8 cellular contexts compared by ENCODE assay signal in the genomic region with DNA sequence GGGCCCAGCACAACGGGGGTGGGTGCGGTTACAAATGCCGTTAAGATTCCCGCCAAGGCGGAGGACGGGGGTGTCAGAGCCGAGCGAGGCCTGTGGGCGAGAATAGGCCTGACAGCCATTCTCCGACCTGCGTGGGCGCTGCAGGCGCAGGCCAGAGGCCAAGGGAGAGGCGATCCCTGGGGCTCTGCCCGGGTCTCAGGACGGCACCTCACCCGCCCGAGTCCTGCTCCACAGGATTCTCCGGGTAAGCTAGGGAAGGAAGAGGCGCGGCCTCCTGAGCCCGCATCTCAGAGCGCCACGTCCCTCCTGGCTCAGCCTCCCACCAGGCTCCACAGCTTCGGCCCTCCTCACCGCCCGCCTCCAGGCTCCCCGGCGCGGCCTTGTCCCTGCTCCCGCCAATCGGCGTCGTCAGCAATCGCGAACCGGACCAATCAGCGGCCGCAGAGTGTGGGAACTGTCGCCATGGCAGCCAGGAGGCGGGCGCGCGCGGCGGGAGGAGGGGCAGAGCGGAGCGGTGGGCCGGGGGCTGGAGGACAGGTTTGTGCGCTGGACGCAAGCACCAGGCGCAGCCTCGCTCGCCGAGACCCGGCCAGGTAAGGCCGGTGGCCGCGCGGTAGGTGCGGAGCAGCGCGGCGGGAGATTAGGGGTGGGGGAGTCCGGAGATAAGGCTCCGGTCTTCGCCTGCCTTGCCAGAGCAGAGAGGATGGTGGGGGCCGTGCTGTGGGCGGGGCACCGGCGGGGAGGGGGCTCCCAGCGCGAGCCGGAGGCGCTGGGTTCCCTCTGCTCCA. TPM values are rescaled to one million over a fixed set of nuclear protein-coding genes. Genes with fewer than 3 reads are reported as not detected.
DNase-seq lines count a peak whose midpoint lies in the region; ATAC-seq, FAIRE-seq and TF ChIP-seq lines count a peak whose summit lies in the region.

A gene (plus strand): TSS at position 504 of the 788 bp plus-strand sequence. CDS start 18,585 bp downstream, outside the sequence.

- no peaks in the 10 kb centered on the region for H3K27me3 Mint-ChIP-seq in type B pancreatic cell

- H3K27ac Mint-ChIP-seq in type B pancreatic cell, result peak within 1 kb of the TSS; percentile 85

- peak within 1 kb of the TSS; percentile 75 to 94 (median 84) for H3K4me3 ChIP-seq in adrenal gland
- peak within 1 kb of the TSS; percentile 66 to 97 (median 86) for H3K4me3 ChIP-seq in heart left ventricle

- H3K36me3 ChIP-seq in adrenal gland (replicated peaks in 1 of 2) (no peaks in the 10 kb centered on the region), heart left ventricle (peaks cover 0 to 1% (median 0%) of the 10 kb centered on the region in 9 donors)

- H3K9me3 ChIP-seq in adrenal gland (replicated peaks in 1 of 3) (no peaks in the 10 kb centered on the region), heart left ventricle (no peaks in the 10 kb centered on the region)

- H3K27ac ChIP-seq in adrenal gland, result peak within 1 kb of the TSS; percentile 59 to 95 (median 77)
- peak within 1 kb of the TSS; percentile 76 to 96 (median 90) for H3K27ac ChIP-seq in heart left ventricle

- TF ChIP-seq CTCF in adrenal gland (IDR thresholded peaks at IDR 0.05), result no peak
- peak in 1 of 12 donors; percentile 2 for TF ChIP-seq CTCF in heart left ventricle (IDR thresholded peaks at IDR 0.05)
- no peak for TF ChIP-seq CTCF in type B pancreatic cell (conservative IDR thresholded peaks at IDR 0.05)

- H3K27me3 ChIP-seq in adrenal gland (no peaks in the 10 kb centered on the region), heart left ventricle (no peaks in the 10 kb centered on the region)

- ATAC-seq in HG02852 (IDR thresholded peaks at IDR 0.05; ENCODE audit: unreplicated experiment), result peak; percentile 98
- peak; percentile 98 to 99 (median 99) for ATAC-seq in heart left ventricle

- 0 to 2% (median 0%) methylated on average over 13 to 75 of the region's 75 CpGs for WGBS in adrenal gland, 4 donors
- WGBS in heart left ventricle, 4 donors, result 0 to 1% (median 0%) methylated on average over 26 to 75 of the region's 75 CpGs

- DNase-seq in GM12892 (ENCODE audit: insufficient read length) (peak; percentile 91), NCI-H146 (lab: John Stamatoyannopoulos, UW) (peak; percentile 97), T-helper 1 cell (peak; percentile 91 to 95 (median 94)), adrenal gland (peak; percentile 97 to 98 (median 98)), heart left ventricle (peak; percentile 98 to 99 (median 98)), pons (ENCODE audit: low spot score) (peak; percentile 96), type B pancreatic cell (ENCODE audit: extremely low spot score, unreplicated experiment) (peak; percentile 98)

- peak within 1 kb of the TSS; percentile 85 for H3K4me3 Mint-ChIP-seq in type B pancreatic cell

- peaks cover 21% of the 10 kb centered on the region for H3K4me1 Mint-ChIP-seq in type B pancreatic cell (ENCODE audit: unreplicated experiment)

- H3K9me3 Mint-ChIP-seq in type B pancreatic cell, result no peaks in the 10 kb centered on the region

- FAIRE-seq in GM12892 (lab: Jason Lieb, UNC), result peak; percentile 99

- TF ChIP-seq POLR2A in GM12892 (IDR thresholded peaks at IDR 0.05; ENCODE audit: low read depth, low read length), result peak; percentile 81
- TF ChIP-seq POLR2A in adrenal gland (IDR thresholded peaks at IDR 0.05), result peak in 1 of 2 donors; percentile 86
- peak in 1 of 2 donors; percentile 92 for TF ChIP-seq POLR2A in heart left ventricle (IDR thresholded peaks at IDR 0.05)

- intact Hi-C loops in adrenal gland (cut with DNase I) (no loop called here), heart left ventricle (cut with DNase I) (loop anchor here in 3 of 10 donors (2.0 to 5.0 kb wide), 4 partner anchors 69 to 199 kb away; a partner anchor contains a TSS)

- peaks cover 4% of the 10 kb centered on the region for H3K36me3 Mint-ChIP-seq in type B pancreatic cell

- peaks cover 0 to 7% of the 10 kb centered on the region in 2 donors for H3K4me1 ChIP-seq in adrenal gland (replicated peaks in 1 of 2)
- peaks cover 0 to 45% (median 9%) of the 10 kb centered on the region in 12 donors for H3K4me1 ChIP-seq in heart left ventricle

RNA-seq across cellular contexts. Expression of the gene that starts here (rescaled TPM):
- polyA plus RNA-seq in GM12892 (2012; ENCODE audit: missing spikeins), result 38.0 TPM
- total RNA-seq in adrenal gland (100 to 1,000 TPM in 2 of 8 donors, 10 to 100 TPM in 6; 41.8 to 190 (median 65.4) TPM), heart left ventricle (100 to 1,000 TPM in 3 of 9 donors, 10 to 100 TPM in 6; 41.4 to 180 (median 85.4) TPM), type B pancreatic cell (ENCODE audit: low replicate concordance) (54.2 and 58.0 TPM in 2 replicates)
- polyA plus RNA-seq in adrenal gland (100 to 1,000 TPM; 130 to 339 (median 137) TPM), heart left ventricle (100 to 1,000 TPM in 1 of 2 donors, 10 to 100 TPM in 1; 87.0 to 135 TPM)

Comparison
In these comparisons a context has a peak if more than half of its experiments do, and no peak if none do; other contexts are left out.
1. Peak in every context shown above with its lines: DNase-seq, ATAC-seq, H3K4me3 ChIP-seq and H3K27ac ChIP-seq.